Comparison of ENCODE assay signal across 11 cellular contexts in the genomic region with DNA sequence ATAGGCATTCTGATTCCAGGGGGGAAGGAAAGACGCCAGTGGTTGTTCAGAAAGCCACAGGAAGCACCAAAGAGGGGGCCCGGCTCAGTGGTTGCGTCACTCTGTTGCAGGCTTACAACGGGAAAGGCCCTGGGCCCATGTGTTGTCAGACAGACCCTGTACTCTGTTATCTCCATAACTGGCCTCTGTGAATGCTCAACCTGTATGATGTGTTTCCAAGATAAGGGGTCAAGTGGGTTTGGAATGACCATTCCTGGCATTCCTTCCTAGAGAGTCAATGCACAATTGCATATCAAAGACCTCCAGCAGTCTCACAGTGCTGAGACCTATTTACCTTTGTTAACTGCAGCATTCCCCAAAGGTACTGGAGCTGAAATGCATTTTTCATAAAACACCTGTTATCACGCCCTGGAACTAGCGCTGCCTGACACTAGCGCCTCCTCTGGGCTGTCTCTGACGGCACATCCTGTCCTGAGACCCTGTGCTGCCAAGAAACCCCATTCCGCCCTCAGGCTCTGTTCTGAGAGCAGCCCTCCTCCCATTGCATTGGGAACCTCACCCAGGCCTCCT. TPM values are rescaled to one million over a fixed set of nuclear protein-coding genes. Genes with fewer than 3 reads are reported as not detected.
DNase-seq lines count a peak whose midpoint lies in the region; ATAC-seq and TF ChIP-seq lines count a peak whose summit lies in the region.
"Had no signal": no experiment of that assay in that cellular context is flagged by ENCODE, and none has a peak within 500 bp of the region (broad histone marks: within the 10 kb centered on the region; RNA-seq: fewer than 3 reads in every experiment).

No MANE protein-coding gene starts in this region.

- ATAC-seq in HG02840 (IDR thresholded peaks at IDR 0.05; ENCODE audit: low FRiP score, unreplicated experiment) = no peak

- H3K36me3 ChIP-seq in smooth muscle cell (ENCODE audit: low read depth) = no peaks in the 10 kb centered on the region

- peak overlapping the region; percentile 7 for H3K4me2 ChIP-seq in smooth muscle cell

- H3K9me3 ChIP-seq in smooth muscle cell (replicated peaks; ENCODE audit: low read depth) = no peaks in the 10 kb centered on the region

- H4K20me1 ChIP-seq in smooth muscle cell (ENCODE audit: low read depth) = no peaks in the 10 kb centered on the region

- H3K79me2 ChIP-seq in smooth muscle cell (ENCODE audit: low read depth) = no peaks in the 10 kb centered on the region

- 25% methylated on average over 9 of the region's 9 CpGs for WGBS in smooth muscle cell (ENCODE audit: low lambda C conversion rate)
- WGBS in lower leg skin, 2 donors = 77 to 83% methylated on average over 9 of the region's 9 CpGs

- no peak overlapping the region for H3K9ac ChIP-seq in smooth muscle cell (ENCODE audit: low read depth)

- TF ChIP-seq CTCF in fibroblast of villous mesenchyme (IDR thresholded peaks at IDR 0.05; ENCODE audit: insufficient read depth, low read depth, low read length) (no peak), smooth muscle cell (IDR thresholded peaks at IDR 0.05; ENCODE audit: borderline replicate concordance, insufficient read depth, poor library complexity, severe bottlenecking) (no peak), lower leg skin (IDR thresholded peaks at IDR 0.05) (no peak)

- intact Hi-C loops in lower leg skin (cut with DNase I; ENCODE audit: low total_unique reads) = no loop called here

- H3K27ac ChIP-seq in smooth muscle cell (ENCODE audit: low read depth) = no peak overlapping the region

- no peak for TF ChIP-seq POLR2A in lower leg skin (IDR thresholded peaks at IDR 0.05)

- no peak overlapping the region for H2AFZ ChIP-seq in smooth muscle cell (ENCODE audit: low read depth)

- peaks cover 5% of the 10 kb centered on the region for H3F3A ChIP-seq in smooth muscle cell (ENCODE audit: low read depth)

- DNase-seq in NCI-H1694 treated with DMSO at 0.1 percent for 48 hours (lab: John Stamatoyannopoulos, UW) (peak; percentile 86), NCI-H1694 (lab: John Stamatoyannopoulos, UW) (no peak), NOMO-1 treated with dmso at 0.1 percent for 144 hours (lab: John Stamatoyannopoulos, UW; ENCODE audit: unreplicated experiment) (peak; percentile 14), fibroblast of villous mesenchyme (ENCODE audit: low read depth) (peak; percentile 70), smooth muscle cell (lab: John Stamatoyannopoulos, UW; ENCODE audit: unreplicated experiment) (no peak), HUDEP-2 (lab: John Stamatoyannopoulos, UW; ENCODE audit: unreplicated experiment in 76 of 76) (no peak), lower leg skin (ENCODE audit: low spot score in 2 of 2) (no peak)
- DNase-seq: activated CD4-positive, alpha-beta T cell treated with anti-CD3 and anti-CD28 coated beads, Interleukin-2, amount 50 U/mL, for 1 hour had no signal

- H3K4me1 ChIP-seq in smooth muscle cell (ENCODE audit: low read depth) = peaks cover 7% of the 10 kb centered on the region

- no peaks in the 10 kb centered on the region for H3K27me3 ChIP-seq in smooth muscle cell (ENCODE audit: low read depth)

- no peak overlapping the region for H3K4me3 ChIP-seq in fibroblast of villous mesenchyme (ENCODE audit: low read depth, low read length)
- no peak overlapping the region for H3K4me3 ChIP-seq in smooth muscle cell
- no peak overlapping the region for H3K4me3 ChIP-seq in lower leg skin (ENCODE audit: low read depth, poor library complexity, severe bottlenecking)

RNA-seq across cellular contexts. Expression of a gene that starts 13.2 kb away (rescaled TPM):
- 63.5 and 64.3 TPM in 2 replicates for total RNA-seq in fibroblast of villous mesenchyme
- total RNA-seq in smooth muscle cell = 36.2 and 49.5 TPM in 2 replicates
- 65.1 and 82.7 TPM in 2 replicates for polyA plus RNA-seq in smooth muscle cell
- total RNA-seq in lower leg skin = 10 to 100 TPM; 45.5 to 88.0 (median 67.5) TPM

RNA-seq across cellular contexts. Expression of a gene that starts 23.7 kb away (rescaled TPM):
- total RNA-seq in fibroblast of villous mesenchyme (0.43 and 0.64 TPM in 2 replicates), smooth muscle cell (0.18 and 1.4 TPM in 2 replicates), lower leg skin (1 to 10 TPM; 1.7 to 6.3 (median 2.8) TPM)
- polyA plus RNA-seq in smooth muscle cell = 0.69 and 2.0 TPM in 2 replicates

RNA-seq across cellular contexts. Expression of a gene that starts 47.9 kb away (rescaled TPM):
- not detected in 2 replicates for total RNA-seq in fibroblast of villous mesenchyme
- not detected in 2 replicates for total RNA-seq in smooth muscle cell
- not detected in 2 replicates for polyA plus RNA-seq in smooth muscle cell
- total RNA-seq in lower leg skin = not detected
- total RNA-seq: mesothelial cell of epicardium, NCI-H460 had no signal

Comparison
In these comparisons a context has a peak if more than half of its experiments do, and no peak if none do; other contexts are left out.
1. DNase-seq: peak in NCI-H1694 treated with DMSO at 0.1 percent for 48 hours (single experiment), NOMO-1 treated with dmso at 0.1 percent for 144 hours (single experiment) and fibroblast of villous mesenchyme (single experiment); none in NCI-H1694 (single experiment), smooth muscle cell (single experiment), HUDEP-2 (0 of 76) and lower leg skin (0 of 2).